10 cellular contexts compared by ENCODE assay signal in the genomic region with DNA sequence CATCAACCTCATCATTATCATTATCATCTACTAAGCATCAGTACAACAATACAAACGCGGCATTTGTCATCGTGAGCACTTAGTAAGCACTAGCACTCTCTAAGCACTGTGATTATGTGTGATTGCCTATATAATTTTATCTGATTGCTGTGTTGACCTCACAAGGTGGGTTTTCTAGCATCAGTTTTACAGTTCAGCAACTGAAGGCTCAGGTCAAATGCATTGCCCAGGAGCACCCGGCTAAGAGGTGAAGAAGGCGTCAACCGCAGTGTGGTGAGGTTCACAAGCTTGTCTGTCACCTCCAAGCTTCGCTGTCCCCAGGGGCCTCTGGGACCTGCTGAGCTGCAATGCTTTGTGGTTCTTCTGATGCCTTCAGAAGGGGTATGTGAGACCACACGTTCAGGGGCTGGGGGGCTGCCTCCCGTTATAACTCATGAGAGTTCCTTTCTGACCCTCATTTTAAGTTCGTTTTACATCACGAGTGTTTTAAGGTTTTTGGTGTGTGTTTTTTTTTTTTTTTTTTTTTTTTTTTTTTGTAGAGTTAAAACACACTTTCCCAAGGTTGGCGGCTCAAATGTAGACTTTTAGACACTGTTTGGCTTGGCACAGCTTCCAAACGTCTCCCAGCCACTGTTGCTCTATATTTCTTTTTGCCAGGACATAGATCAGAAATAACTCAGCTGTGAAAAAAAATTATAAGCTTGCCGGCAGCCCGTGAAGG. TPM values are rescaled to one million over a fixed set of nuclear protein-coding genes. Genes with fewer than 3 reads are reported as not detected.
A peak's percentile ranks its signal among the peaks of the same experiment; 100 is the strongest.
DNase-seq lines count a peak whose midpoint lies in the region; ATAC-seq and TF ChIP-seq lines count a peak whose summit lies in the region.
"Had no signal": no experiment of that assay in that cellular context is flagged by ENCODE, and none has a peak within 500 bp of the region (broad histone marks: within the 10 kb centered on the region; RNA-seq: fewer than 3 reads in every experiment).

No MANE protein-coding gene starts in this region.

- H3K9me3 ChIP-seq in neural cell (ENCODE audit: low read length) = no peaks in the 10 kb centered on the region

- CTCF ChIA-PET in HEK293T (lab: Yijun Ruan, JAX) = interaction anchor here (0.6 to 1.0 kb wide), 2 partner anchors 109 to 386 kb away, joined by 3 read pairs; no protein-coding TSS in a partner anchor

- H3K4me3 ChIP-seq in GM12865 (ENCODE audit: low read depth, low read length) (no peak overlapping the region), neural cell (ENCODE audit: low read length) (no peak overlapping the region)

- no peak for TF ChIP-seq CTCF in GM12865 (IDR thresholded peaks at IDR 0.05; ENCODE audit: insufficient read depth, low read depth, low read length, missing control alignments)
- TF ChIP-seq CTCF in neural cell (IDR thresholded peaks at IDR 0.05; ENCODE audit: poor library complexity, severe bottlenecking) = no peak
- TF ChIP-seq CTCF in omental fat pad (IDR thresholded peaks at IDR 0.05) = no peak
- no peak for TF ChIP-seq CTCF in GM20000 (IDR thresholded peaks at IDR 0.05; ENCODE audit: extremely low read depth, missing control alignments)

- DNase-seq in GM12865 (ENCODE audit: low read depth) (peak; percentile 93), HEK293T (ENCODE audit: extremely low spot score) (no peak), omental fat pad (ENCODE audit: low spot score) (no peak), NCI-H1694 (lab: John Stamatoyannopoulos, UW) (no peak), GM20000 (ENCODE audit: low spot score) (no peak)
- DNase-seq in activated T-cell treated with anti-CD3 and anti-CD28 coated beads, Interleukin-2, amount 50 U/mL, for 48 hours = peak; percentile 39 to 48
- DNase-seq: amniotic stem cell had no signal

- H3K9ac ChIP-seq in neural cell (ENCODE audit: low read length) = no peak overlapping the region
- H3K9ac ChIP-seq: KMS-11 had no signal

- H4K20me1 ChIP-seq in neural cell (ENCODE audit: insufficient read depth) = no peaks in the 10 kb centered on the region

- H3K27me3 ChIP-seq in neural cell (ENCODE audit: insufficient read depth, low read depth, low read length) = no peaks in the 10 kb centered on the region

- no peaks in the 10 kb centered on the region for H3K9me2 ChIP-seq in neural cell (ENCODE audit: insufficient read depth, low read length)

- no peak overlapping the region for H3K27ac ChIP-seq in neural cell (ENCODE audit: low read length)
- H3K27ac ChIP-seq: KMS-11 had no signal

- H3K79me2 ChIP-seq in neural cell (replicated peaks; ENCODE audit: insufficient read depth, low read length) = no peaks in the 10 kb centered on the region

- H3F3A ChIP-seq in neural cell (ENCODE audit: insufficient read depth, low read length, poor library complexity, severe bottlenecking) = no peaks in the 10 kb centered on the region

- ATAC-seq in omental fat pad (ENCODE audit: low FRiP score) (no peak), HG03196 (IDR thresholded peaks at IDR 0.05; ENCODE audit: unreplicated experiment) (no peak)

- H3K36me3 ChIP-seq in neural cell (ENCODE audit: insufficient read depth, low read length) = no peaks in the 10 kb centered on the region

- TF ChIP-seq EP300 in neural cell (conservative IDR thresholded peaks at IDR 0.05; ENCODE audit: poor library complexity, severe bottlenecking) = no peak

- POLR2A ChIA-PET in HEK293T (lab: Yijun Ruan, JAX) = no interaction called here

- no peak overlapping the region for H3K4me2 ChIP-seq in neural cell (ENCODE audit: low read length)

- no peak overlapping the region for H2AFZ ChIP-seq in neural cell (ENCODE audit: low read depth, low read length)

- no peak for TF ChIP-seq RAD21 in neural cell (conservative IDR thresholded peaks at IDR 0.05)

TF ChIP-seq in HEK293T, 16 proteins besides CTCF, POLR2A, EP300 and RAD21:
- TF ChIP-seq ZNF384 (IDR thresholded peaks at IDR 0.05) = peak; percentile 62
- TF ChIP-seq ARNT (IDR thresholded peaks at IDR 0.05) = no peak
- no peak for TF ChIP-seq NFRKB (IDR thresholded peaks at IDR 0.05)
- TF ChIP-seq HDGF (IDR thresholded peaks at IDR 0.05; ENCODE audit: borderline replicate concordance) = no peak

TF ChIP-seq in neural cell, 6 proteins besides CTCF, POLR2A, EP300 and RAD21:
- TF ChIP-seq SMC3 (conservative IDR thresholded peaks at IDR 0.05; ENCODE audit: poor library complexity) = no peak
- peak; percentile 12 for TF ChIP-seq POLR2AphosphoS5 (IDR thresholded peaks at IDR 0.05)

RNA-seq across cellular contexts. Expression of gene SCUBE1, which starts 33.8 kb away (rescaled TPM):
- polyA plus RNA-seq in neural cell = 8.4 and 21.6 TPM in 2 replicates
- 20.7 and 46.4 TPM in 2 replicates for polyA minus RNA-seq in neural cell
- total RNA-seq in omental fat pad = 1 to 10 TPM in 2 of 4 donors, under 1 TPM in 2; 0.28 to 3.7 (median 1.7) TPM

RNA-seq across cellular contexts. Expression of gene MPPED1, which starts 34.9 kb away (rescaled TPM):
- polyA plus RNA-seq in neural cell = 24.1 and 33.4 TPM in 2 replicates
- 24.0 and 26.1 TPM in 2 replicates for polyA minus RNA-seq in neural cell
- total RNA-seq in omental fat pad = not detected

Comparison
In these comparisons a context has a peak if more than half of its experiments do, and no peak if none do; other contexts are left out.
1. DNase-seq: peak in GM12865 (single experiment) and activated T-cell treated with anti-CD3 and anti-CD28 coated beads, Interleukin-2, amount 50 U/mL, for 48 hours (2 of 2); none in HEK293T (single experiment), omental fat pad (single experiment), NCI-H1694 (single experiment) and GM20000 (single experiment).